2 cellular contexts compared by ENCODE assay signal in genomic region chr17:82095777-82096708, GRCh38.
TF ChIP-seq lines count a peak whose summit lies in the region.

No MANE protein-coding gene starts in this region.

TF ChIP-seq in A549, 52 proteins besides CTCF, POLR2A, EP300 and RAD21:
- TF ChIP-seq HOXA7 (CRISPR knock-in tag; IDR thresholded peaks at IDR 0.05) (no peak), TP53 (CRISPR knock-in tag; IDR thresholded peaks at IDR 0.05) (peak; percentile 34; the same call in 1 of the 2 replicates)
TF ChIP-seq in A549: peak in this region for 1.

TF ChIP-seq in GM12878, 131 proteins besides CTCF, POLR2A, EP300 and RAD21:
- no peak for TF ChIP-seq NRF1 (conservative IDR thresholded peaks at IDR 0.05; ENCODE audit: low read depth, low read length)
- peak; percentile 59 for TF ChIP-seq MLLT1 (IDR thresholded peaks at IDR 0.05)
- no peak for TF ChIP-seq BMI1 (IDR thresholded peaks at IDR 0.05; ENCODE audit: borderline replicate concordance)
- TF ChIP-seq USF1 (IDR thresholded peaks at IDR 0.05; ENCODE audit: borderline replicate concordance, extremely low read length, insufficient read depth, low read depth, low read length) = no peak
- TF ChIP-seq LARP7 (IDR thresholded peaks at IDR 0.05) = no peak
- no peak for TF ChIP-seq SMARCA5 (IDR thresholded peaks at IDR 0.05)
